Comparison of ENCODE assay signal across 8 cellular contexts in genomic region chr7:2843711-2844152, GRCh38. TPM values are rescaled to one million over a fixed set of nuclear protein-coding genes. Genes with fewer than 3 reads are reported as not detected.
DNase-seq lines count a peak whose midpoint lies in the region; ATAC-seq and TF ChIP-seq lines count a peak whose summit lies in the region.

No MANE protein-coding gene starts in this region.

- H4K8ac ChIP-seq in mesenchymal stem cell (ENCODE audit: low read length) = peak overlapping the region; percentile 48

- H2BK5ac ChIP-seq in mesenchymal stem cell (ENCODE audit: low read depth, low read length, poor library complexity, severe bottlenecking) = no peak overlapping the region

- peak overlapping the region in 1 of 2 experiments; percentile 80 for H2BK12ac ChIP-seq in mesenchymal stem cell (ENCODE audit: low read length in 2 of 2)

- peak overlapping the region; percentile 90 for H2BK120ac ChIP-seq in mesenchymal stem cell (ENCODE audit: low read depth, low read length)

- H3K9ac ChIP-seq in mesenchymal stem cell (ENCODE audit: low read length) = peak overlapping the region; percentile 85

- peak overlapping the region; percentile 73 for H4K91ac ChIP-seq in mesenchymal stem cell (ENCODE audit: low read length)

- H3K4me1 ChIP-seq in mesenchymal stem cell (ENCODE audit: control insufficient read depth, insufficient read depth, low read depth, low read length) = peaks cover 13% of the 10 kb centered on the region
- H3K4me1 ChIP-seq in testis = peaks cover 21% of the 10 kb centered on the region

- TF ChIP-seq POLR2A in testis (IDR thresholded peaks at IDR 0.05) = no peak

- H2AK5ac ChIP-seq in mesenchymal stem cell (ENCODE audit: low read length, severe bottlenecking) = no peak overlapping the region

- H3K9me3 ChIP-seq in mesenchymal stem cell (ENCODE audit: control insufficient read depth, low read length) (no peaks in the 10 kb centered on the region), testis (no peaks in the 10 kb centered on the region)

- intact Hi-C loops in dorsolateral prefrontal cortex (cut with DNase I) = loop anchor here (2.0 to 10.0 kb wide), 4 partner anchors 89 to 279 kb away; no protein-coding TSS in a partner anchor
- intact Hi-C loops in testis (cut with DNase I; ENCODE audit: low total_unique reads) = no loop called here

- H3K4ac ChIP-seq in mesenchymal stem cell (ENCODE audit: low read depth in 1 of 2, low read length in 2 of 2) = peak overlapping the region; percentile 60 to 93

- H3K18ac ChIP-seq in mesenchymal stem cell (ENCODE audit: low read depth in 1 of 2, low read length in 2 of 2) = peak overlapping the region; percentile 93 to 96

- peak overlapping the region; percentile 93 for H2BK15ac ChIP-seq in mesenchymal stem cell (ENCODE audit: low read depth, poor library complexity, severe bottlenecking)

- TF ChIP-seq CTCF in dorsolateral prefrontal cortex (IDR thresholded peaks at IDR 0.05 in 54 of 56, conservative IDR thresholded peaks at IDR 0.05 in 2 of 56; ENCODE audit: low read depth in 1 of 56, partially characterized antibody in 56 of 56) = peak in 1 of 56 donors; percentile 1
- no peak for TF ChIP-seq CTCF in testis (IDR thresholded peaks at IDR 0.05)

- peak overlapping the region; percentile 24 to 90 (median 76) for H3K4me3 ChIP-seq in dorsolateral prefrontal cortex
- H3K4me3 ChIP-seq in mesenchymal stem cell (ENCODE audit: insufficient read depth in 1 of 2, low read depth in 1 of 2, low read length in 2 of 2) = peak overlapping the region; percentile 79 to 88
- H3K4me3 ChIP-seq in testis = peak overlapping the region; percentile 66 to 75

- H3K36me3 ChIP-seq in mesenchymal stem cell (ENCODE audit: control insufficient read depth in 1 of 2, insufficient read depth in 2 of 2, low read depth in 1 of 2, low read length in 2 of 2) (peaks cover 3 to 25% of the 10 kb centered on the region in 2 experiments), testis (ENCODE audit: low read depth, missing control alignments) (no peaks in the 10 kb centered on the region)

- H3K23ac ChIP-seq in mesenchymal stem cell (ENCODE audit: low read length in 2 of 2) = peak overlapping the region in 1 of 2 experiments; percentile 86

- WGBS in mesenchymal stem cell = 1% methylated on average over 20 of the region's 64 CpGs
- WGBS in testis, 2 donors = 0% methylated on average over 26 of the region's 64 CpGs; no CpG with 5 or more reads in 1 of the 2 donors

- peak; percentile 8 for ATAC-seq in HG02938 (IDR thresholded peaks at IDR 0.05; ENCODE audit: unreplicated experiment)
- no peak for ATAC-seq in GM18870 (IDR thresholded peaks at IDR 0.05; ENCODE audit: unreplicated experiment)

- H3K27ac ChIP-seq in dorsolateral prefrontal cortex = peak overlapping the region in 15 of 59 donors; percentile 16 to 81 (median 55)
- no peak overlapping the region for H3K27ac ChIP-seq in mesenchymal stem cell (ENCODE audit: low read length, poor library complexity, severe bottlenecking)
- peak overlapping the region; percentile 33 to 63 for H3K27ac ChIP-seq in testis

- peak overlapping the region; percentile 90 for H3K4me2 ChIP-seq in mesenchymal stem cell (ENCODE audit: low read length, poor library complexity, severe bottlenecking)

- no peak overlapping the region for H2AFZ ChIP-seq in mesenchymal stem cell (ENCODE audit: low read depth, low read length)

- H3K27me3 ChIP-seq in dorsolateral prefrontal cortex (no peaks in the 10 kb centered on the region), mesenchymal stem cell (ENCODE audit: control insufficient read depth in 1 of 2, insufficient read depth in 1 of 2, low read length in 2 of 2) (no peaks in the 10 kb centered on the region), testis (no peaks in the 10 kb centered on the region)

- H3K79me1 ChIP-seq in mesenchymal stem cell (replicated peaks; ENCODE audit: low read length, poor library complexity, severe bottlenecking) = no peaks in the 10 kb centered on the region

- H3K14ac ChIP-seq in mesenchymal stem cell (ENCODE audit: low read length in 2 of 2) = peak overlapping the region in 1 of 2 experiments; percentile 96

- peak; percentile 41 for DNase-seq in EL
- DNase-seq in T-helper 1 cell = peak in 3 of 5 donors; percentile 15 to 43 (median 21)
- DNase-seq in dorsolateral prefrontal cortex = peak in 3 of 10 donors; percentile 22 to 56 (median 31)
- peak; percentile 44 for DNase-seq in mesenchymal stem cell
- peak; percentile 61 for DNase-seq in testis
- no peak for DNase-seq in NCI-H446 treated with DMSO at 0.1 percent for 48 hours (lab: John Stamatoyannopoulos, UW)

RNA-seq across cellular contexts. Expression of gene GNA12, which starts 0.4 kb away (rescaled TPM):
- total RNA-seq in dorsolateral prefrontal cortex = 100 to 1,000 TPM in 12 of 120 experiments, 10 to 100 TPM in 108; 45.2 to 162 (median 67.4) TPM
- 78.8 TPM for polyA plus RNA-seq in mesenchymal stem cell (2013, experiment 1 of 2)
- polyA plus RNA-seq in mesenchymal stem cell (2013, experiment 2 of 2) = 79.8 TPM
- 10 to 100 TPM; 50.0 to 69.6 TPM for total RNA-seq in testis
- polyA plus RNA-seq in testis (ENCODE audit: insufficient read depth, low read depth, low replicate concordance) = 53.2 TPM
